Comparison of ENCODE assay signal across 1 cellular context in the genomic region with DNA sequence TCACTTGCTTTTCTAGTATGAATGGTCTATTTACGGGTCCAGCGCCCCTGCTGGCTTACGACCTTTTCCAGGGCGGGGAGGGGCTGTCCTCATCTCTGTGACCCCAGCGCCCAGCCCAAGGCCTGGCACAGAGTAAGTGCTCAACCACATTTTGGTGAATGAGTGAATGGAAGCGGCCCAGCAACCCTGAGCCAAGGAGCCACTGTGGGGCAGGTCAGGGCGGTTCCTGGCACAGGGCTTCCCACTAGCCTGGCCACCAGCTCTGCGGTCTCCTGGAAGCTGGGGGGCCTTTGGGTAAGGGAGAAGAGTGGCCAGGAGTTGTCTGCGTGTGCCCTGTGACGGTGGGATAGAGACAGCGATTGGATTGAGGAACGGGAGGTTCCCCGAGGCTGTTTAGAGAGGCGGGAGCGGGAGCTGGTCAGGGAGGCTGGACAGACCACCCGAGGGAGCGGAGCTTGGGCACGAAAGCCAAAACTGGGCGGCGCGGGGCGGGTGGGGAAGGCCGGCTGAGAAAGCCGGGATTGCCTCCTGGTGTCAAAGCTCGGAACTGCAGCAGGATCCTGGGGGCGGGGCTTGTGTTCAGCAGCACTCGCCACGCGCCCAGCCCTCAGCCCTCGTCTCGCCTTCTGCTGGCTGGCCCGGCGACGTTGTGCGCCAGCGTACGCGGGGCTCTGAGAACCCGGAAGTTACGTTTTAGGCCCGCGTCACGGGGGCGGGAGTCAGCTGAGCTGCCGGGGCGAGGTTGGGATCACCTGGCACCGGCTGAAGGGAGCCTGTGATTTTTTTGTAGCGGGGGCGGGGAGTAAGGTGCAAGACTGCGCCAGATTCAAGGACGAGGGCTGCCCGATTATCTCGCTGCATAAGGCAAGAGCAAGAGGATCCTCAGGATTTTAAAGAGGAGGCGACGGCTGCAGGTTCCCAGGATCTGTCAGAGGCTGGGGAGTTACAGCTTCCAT.
A peak's percentile ranks its signal among the peaks of the same experiment; 100 is the strongest.
TF ChIP-seq lines count a peak whose summit lies in the region.

A gene with protein sequence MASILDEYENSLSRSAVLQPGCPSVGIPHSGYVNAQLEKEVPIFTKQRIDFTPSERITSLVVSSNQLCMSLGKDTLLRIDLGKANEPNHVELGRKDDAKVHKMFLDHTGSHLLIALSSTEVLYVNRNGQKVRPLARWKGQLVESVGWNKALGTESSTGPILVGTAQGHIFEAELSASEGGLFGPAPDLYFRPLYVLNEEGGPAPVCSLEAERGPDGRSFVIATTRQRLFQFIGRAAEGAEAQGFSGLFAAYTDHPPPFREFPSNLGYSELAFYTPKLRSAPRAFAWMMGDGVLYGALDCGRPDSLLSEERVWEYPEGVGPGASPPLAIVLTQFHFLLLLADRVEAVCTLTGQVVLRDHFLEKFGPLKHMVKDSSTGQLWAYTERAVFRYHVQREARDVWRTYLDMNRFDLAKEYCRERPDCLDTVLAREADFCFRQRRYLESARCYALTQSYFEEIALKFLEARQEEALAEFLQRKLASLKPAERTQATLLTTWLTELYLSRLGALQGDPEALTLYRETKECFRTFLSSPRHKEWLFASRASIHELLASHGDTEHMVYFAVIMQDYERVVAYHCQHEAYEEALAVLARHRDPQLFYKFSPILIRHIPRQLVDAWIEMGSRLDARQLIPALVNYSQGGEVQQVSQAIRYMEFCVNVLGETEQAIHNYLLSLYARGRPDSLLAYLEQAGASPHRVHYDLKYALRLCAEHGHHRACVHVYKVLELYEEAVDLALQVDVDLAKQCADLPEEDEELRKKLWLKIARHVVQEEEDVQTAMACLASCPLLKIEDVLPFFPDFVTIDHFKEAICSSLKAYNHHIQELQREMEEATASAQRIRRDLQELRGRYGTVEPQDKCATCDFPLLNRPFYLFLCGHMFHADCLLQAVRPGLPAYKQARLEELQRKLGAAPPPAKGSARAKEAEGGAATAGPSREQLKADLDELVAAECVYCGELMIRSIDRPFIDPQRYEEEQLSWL (plus strand): TSS at position 718 of the 956 bp plus-strand sequence. CDS start 319 bp downstream, outside the sequence.

TF ChIP-seq in K562, 482 proteins besides CTCF, POLR2A, EP300 and RAD21 (continued from another document and continues in another):
- TF ChIP-seq MTA1 (IDR thresholded peaks at IDR 0.05; ENCODE audit: borderline replicate concordance) = peak; percentile 95
- TF ChIP-seq ZNF184 (CRISPR knock-in tag; IDR thresholded peaks at IDR 0.05) = no peak
- TF ChIP-seq, protein P1, sequence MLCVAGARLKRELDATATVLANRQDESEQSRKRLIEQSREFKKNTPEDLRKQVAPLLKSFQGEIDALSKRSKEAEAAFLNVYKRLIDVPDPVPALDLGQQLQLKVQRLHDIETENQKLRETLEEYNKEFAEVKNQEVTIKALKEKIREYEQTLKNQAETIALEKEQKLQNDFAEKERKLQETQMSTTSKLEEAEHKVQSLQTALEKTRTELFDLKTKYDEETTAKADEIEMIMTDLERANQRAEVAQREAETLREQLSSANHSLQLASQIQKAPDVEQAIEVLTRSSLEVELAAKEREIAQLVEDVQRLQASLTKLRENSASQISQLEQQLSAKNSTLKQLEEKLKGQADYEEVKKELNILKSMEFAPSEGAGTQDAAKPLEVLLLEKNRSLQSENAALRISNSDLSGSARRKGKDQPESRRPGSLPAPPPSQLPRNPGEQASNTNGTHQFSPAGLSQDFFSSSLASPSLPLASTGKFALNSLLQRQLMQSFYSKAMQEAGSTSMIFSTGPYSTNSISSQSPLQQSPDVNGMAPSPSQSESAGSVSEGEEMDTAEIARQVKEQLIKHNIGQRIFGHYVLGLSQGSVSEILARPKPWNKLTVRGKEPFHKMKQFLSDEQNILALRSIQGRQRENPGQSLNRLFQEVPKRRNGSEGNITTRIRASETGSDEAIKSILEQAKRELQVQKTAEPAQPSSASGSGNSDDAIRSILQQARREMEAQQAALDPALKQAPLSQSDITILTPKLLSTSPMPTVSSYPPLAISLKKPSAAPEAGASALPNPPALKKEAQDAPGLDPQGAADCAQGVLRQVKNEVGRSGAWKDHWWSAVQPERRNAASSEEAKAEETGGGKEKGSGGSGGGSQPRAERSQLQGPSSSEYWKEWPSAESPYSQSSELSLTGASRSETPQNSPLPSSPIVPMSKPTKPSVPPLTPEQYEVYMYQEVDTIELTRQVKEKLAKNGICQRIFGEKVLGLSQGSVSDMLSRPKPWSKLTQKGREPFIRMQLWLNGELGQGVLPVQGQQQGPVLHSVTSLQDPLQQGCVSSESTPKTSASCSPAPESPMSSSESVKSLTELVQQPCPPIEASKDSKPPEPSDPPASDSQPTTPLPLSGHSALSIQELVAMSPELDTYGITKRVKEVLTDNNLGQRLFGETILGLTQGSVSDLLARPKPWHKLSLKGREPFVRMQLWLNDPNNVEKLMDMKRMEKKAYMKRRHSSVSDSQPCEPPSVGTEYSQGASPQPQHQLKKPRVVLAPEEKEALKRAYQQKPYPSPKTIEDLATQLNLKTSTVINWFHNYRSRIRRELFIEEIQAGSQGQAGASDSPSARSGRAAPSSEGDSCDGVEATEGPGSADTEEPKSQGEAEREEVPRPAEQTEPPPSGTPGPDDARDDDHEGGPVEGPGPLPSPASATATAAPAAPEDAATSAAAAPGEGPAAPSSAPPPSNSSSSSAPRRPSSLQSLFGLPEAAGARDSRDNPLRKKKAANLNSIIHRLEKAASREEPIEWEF (CRISPR knock-in tag; IDR thresholded peaks at IDR 0.05) = no peak
- no peak for TF ChIP-seq SREBF1 (IDR thresholded peaks at IDR 0.05; ENCODE audit: borderline replicate concordance, low read depth, low read length)
- no peak for TF ChIP-seq HDAC6 (IDR thresholded peaks at IDR 0.05; ENCODE audit: low read depth, low read length)
- no peak for TF ChIP-seq CBFA2T3 (IDR thresholded peaks at IDR 0.05)
- TF ChIP-seq TGIF2 (CRISPR knock-in tag; IDR thresholded peaks at IDR 0.05) = no peak
- peak; percentile 76 for TF ChIP-seq PHF20 (IDR thresholded peaks at IDR 0.05; ENCODE audit: partially characterized antibody)
- TF ChIP-seq HDAC2 (IDR thresholded peaks at IDR 0.05) = peak; percentile 78
- no peak for TF ChIP-seq MTF1 (CRISPR knock-in tag; IDR thresholded peaks at IDR 0.05; ENCODE audit: borderline replicate concordance)
- TF ChIP-seq, protein P2, sequence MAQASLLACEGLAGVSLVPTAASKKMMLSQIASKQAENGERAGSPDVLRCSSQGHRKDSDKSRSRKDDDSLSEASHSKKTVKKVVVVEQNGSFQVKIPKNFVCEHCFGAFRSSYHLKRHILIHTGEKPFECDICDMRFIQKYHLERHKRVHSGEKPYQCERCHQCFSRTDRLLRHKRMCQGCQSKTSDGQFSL (CRISPR knock-in tag; IDR thresholded peaks at IDR 0.05) = no peak
- TF ChIP-seq, protein P2 (tag; IDR thresholded peaks at IDR 0.05) = no peak
- TF ChIP-seq LEF1 (IDR thresholded peaks at IDR 0.05) = no peak
- TF ChIP-seq FOXA1 (IDR thresholded peaks at IDR 0.05; ENCODE audit: borderline replicate concordance) = no peak
- peak; percentile 59; the same call in 1 of the 2 replicates for TF ChIP-seq PHF8 (IDR thresholded peaks at IDR 0.05; ENCODE audit: borderline replicate concordance, low read length)
- TF ChIP-seq GTF2F1 (IDR thresholded peaks at IDR 0.05; ENCODE audit: low read depth, low read length) = no peak
- no peak for TF ChIP-seq ZNF316 (IDR thresholded peaks at IDR 0.05)
- TF ChIP-seq ZBTB17 (CRISPR knock-in tag; IDR thresholded peaks at IDR 0.05) = peak; percentile 63; the same call in 1 of the 2 replicates
- peak; percentile 28; the same call in 1 of the 2 replicates for TF ChIP-seq CTBP1 (IDR thresholded peaks at IDR 0.05; ENCODE audit: borderline replicate concordance)
- no peak for TF ChIP-seq ZFP36 (IDR thresholded peaks at IDR 0.05; ENCODE audit: low read depth, low read length, partially characterized antibody)
- peak; percentile 94 for TF ChIP-seq L3MBTL2 (IDR thresholded peaks at IDR 0.05)
- no peak for TF ChIP-seq PPARD (CRISPR knock-in tag; IDR thresholded peaks at IDR 0.05)
- TF ChIP-seq STAG1 (CRISPR knock-in tag; IDR thresholded peaks at IDR 0.05; ENCODE audit: borderline replicate concordance) = peak; percentile 91
- TF ChIP-seq, protein P3, sequence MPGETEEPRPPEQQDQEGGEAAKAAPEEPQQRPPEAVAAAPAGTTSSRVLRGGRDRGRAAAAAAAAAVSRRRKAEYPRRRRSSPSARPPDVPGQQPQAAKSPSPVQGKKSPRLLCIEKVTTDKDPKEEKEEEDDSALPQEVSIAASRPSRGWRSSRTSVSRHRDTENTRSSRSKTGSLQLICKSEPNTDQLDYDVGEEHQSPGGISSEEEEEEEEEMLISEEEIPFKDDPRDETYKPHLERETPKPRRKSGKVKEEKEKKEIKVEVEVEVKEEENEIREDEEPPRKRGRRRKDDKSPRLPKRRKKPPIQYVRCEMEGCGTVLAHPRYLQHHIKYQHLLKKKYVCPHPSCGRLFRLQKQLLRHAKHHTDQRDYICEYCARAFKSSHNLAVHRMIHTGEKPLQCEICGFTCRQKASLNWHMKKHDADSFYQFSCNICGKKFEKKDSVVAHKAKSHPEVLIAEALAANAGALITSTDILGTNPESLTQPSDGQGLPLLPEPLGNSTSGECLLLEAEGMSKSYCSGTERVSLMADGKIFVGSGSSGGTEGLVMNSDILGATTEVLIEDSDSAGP (CRISPR knock-in tag; IDR thresholded peaks at IDR 0.05) = no peak
- TF ChIP-seq, protein P4, sequence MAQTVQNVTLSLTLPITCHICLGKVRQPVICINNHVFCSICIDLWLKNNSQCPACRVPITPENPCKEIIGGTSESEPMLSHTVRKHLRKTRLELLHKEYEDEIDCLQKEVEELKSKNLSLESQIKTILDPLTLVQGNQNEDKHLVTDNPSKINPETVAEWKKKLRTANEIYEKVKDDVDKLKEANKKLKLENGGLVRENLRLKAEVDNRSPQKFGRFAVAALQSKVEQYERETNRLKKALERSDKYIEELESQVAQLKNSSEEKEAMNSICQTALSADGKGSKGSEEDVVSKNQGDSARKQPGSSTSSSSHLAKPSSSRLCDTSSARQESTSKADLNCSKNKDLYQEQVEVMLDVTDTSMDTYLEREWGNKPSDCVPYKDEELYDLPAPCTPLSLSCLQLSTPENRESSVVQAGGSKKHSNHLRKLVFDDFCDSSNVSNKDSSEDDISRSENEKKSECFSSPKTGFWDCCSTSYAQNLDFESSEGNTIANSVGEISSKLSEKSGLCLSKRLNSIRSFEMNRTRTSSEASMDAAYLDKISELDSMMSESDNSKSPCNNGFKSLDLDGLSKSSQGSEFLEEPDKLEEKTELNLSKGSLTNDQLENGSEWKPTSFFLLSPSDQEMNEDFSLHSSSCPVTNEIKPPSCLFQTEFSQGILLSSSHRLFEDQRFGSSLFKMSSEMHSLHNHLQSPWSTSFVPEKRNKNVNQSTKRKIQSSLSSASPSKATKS (CRISPR knock-in tag; IDR thresholded peaks at IDR 0.05) = no peak
- no peak for TF ChIP-seq RHOXF2B (CRISPR knock-in tag; conservative IDR thresholded peaks at IDR 0.05)
- TF ChIP-seq POU5F1 (IDR thresholded peaks at IDR 0.05; ENCODE audit: borderline replicate concordance, low read depth, low read length, partially characterized antibody) = no peak
- no peak for TF ChIP-seq NFE2L1 (tag; IDR thresholded peaks at IDR 0.05; ENCODE audit: borderline replicate concordance, low read depth)
- TF ChIP-seq, protein P5, sequence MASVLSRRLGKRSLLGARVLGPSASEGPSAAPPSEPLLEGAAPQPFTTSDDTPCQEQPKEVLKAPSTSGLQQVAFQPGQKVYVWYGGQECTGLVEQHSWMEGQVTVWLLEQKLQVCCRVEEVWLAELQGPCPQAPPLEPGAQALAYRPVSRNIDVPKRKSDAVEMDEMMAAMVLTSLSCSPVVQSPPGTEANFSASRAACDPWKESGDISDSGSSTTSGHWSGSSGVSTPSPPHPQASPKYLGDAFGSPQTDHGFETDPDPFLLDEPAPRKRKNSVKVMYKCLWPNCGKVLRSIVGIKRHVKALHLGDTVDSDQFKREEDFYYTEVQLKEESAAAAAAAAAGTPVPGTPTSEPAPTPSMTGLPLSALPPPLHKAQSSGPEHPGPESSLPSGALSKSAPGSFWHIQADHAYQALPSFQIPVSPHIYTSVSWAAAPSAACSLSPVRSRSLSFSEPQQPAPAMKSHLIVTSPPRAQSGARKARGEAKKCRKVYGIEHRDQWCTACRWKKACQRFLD (CRISPR knock-in tag; IDR thresholded peaks at IDR 0.05) = peak; percentile 66
- TF ChIP-seq, protein P6, sequence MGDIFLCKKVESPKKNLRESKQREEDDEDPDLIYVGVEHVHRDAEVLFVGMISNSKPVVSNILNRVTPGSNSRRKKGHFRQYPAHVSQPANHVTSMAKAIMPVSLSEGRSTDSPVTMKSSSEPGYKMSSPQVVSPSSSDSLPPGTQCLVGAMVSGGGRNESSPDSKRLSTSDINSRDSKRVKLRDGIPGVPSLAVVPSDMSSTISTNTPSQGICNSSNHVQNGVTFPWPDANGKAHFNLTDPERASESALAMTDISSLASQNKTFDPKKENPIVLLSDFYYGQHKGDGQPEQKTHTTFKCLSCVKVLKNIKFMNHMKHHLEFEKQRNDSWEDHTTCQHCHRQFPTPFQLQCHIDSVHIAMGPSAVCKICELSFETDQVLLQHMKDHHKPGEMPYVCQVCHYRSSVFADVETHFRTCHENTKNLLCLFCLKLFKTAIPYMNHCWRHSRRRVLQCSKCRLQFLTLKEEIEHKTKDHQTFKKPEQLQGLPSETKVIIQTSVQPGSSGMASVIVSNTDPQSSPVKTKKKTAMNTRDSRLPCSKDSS (IDR thresholded peaks at IDR 0.05; ENCODE audit: low read depth, partially characterized antibody) = no peak
- no peak for TF ChIP-seq SAFB2 (IDR thresholded peaks at IDR 0.05; ENCODE audit: borderline replicate concordance, low read depth, low read length, severe bottlenecking)
- TF ChIP-seq, protein P7, sequence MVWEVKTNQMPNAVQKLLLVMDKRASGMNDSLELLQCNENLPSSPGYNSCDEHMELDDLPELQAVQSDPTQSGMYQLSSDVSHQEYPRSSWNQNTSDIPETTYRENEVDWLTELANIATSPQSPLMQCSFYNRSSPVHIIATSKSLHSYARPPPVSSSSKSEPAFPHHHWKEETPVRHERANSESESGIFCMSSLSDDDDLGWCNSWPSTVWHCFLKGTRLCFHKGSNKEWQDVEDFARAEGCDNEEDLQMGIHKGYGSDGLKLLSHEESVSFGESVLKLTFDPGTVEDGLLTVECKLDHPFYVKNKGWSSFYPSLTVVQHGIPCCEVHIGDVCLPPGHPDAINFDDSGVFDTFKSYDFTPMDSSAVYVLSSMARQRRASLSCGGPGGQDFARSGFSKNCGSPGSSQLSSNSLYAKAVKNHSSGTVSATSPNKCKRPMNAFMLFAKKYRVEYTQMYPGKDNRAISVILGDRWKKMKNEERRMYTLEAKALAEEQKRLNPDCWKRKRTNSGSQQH (CRISPR knock-in tag; IDR thresholded peaks at IDR 0.05) = no peak
- no peak for TF ChIP-seq NFIX (CRISPR knock-in tag; IDR thresholded peaks at IDR 0.05; ENCODE audit: low read depth)
- TF ChIP-seq IFI16 (CRISPR knock-in tag; IDR thresholded peaks at IDR 0.05) = no peak
